In the genomic region with DNA sequence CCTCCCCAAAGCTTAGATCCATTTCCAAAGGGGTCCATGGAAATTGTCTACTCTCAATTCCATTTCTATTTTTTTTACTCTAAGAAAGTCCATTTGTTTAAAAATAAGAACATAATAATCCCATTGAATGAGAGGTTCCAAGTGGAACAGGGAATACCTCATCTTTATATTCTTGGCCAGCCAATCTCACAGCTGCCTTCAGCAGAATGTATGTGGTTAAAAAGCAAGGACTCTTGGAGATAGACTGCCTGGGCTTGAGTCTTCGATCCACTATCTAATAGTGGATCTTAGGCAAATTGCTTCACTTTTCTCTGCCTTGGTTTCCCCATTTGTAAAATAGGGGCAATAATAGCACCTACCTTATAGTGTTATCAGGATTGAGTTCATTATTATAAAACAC, we compare ENCODE assay signal across 27 cellular contexts.
"Had no signal": no experiment of that assay in that cellular context is flagged by ENCODE, and none has a peak within 500 bp of the region (broad histone marks: within the 10 kb centered on the region; RNA-seq: fewer than 3 reads in every experiment).

No MANE protein-coding gene starts in this region.

- H3K4me3 Mint-ChIP-seq: natural killer cell; nephron progenitor cell; neural progenitor cell; stimulated activated memory B cell treated with anti-CD40 and anti-IgM and Interleukin-4, amounts not matched to agents 10 μg/mL and 1 μg/mL and 100 μg/mL, for 72 hours; stimulated activated naive CD8-positive, alpha-beta T cell treated with anti-CD3 and anti-CD28 coated beads, Interleukin-15, amount 100 ng/mL, for 72 hours; type B pancreatic cell had no signal

- H3K27me3 ChIP-seq: hepatocyte, neural progenitor cell, right atrium auricular region, right lobe of liver, tibial nerve, uterus had no signal

- H3K9me3 ChIP-seq: heart right ventricle, left ventricle myocardium inferior, mucosa of descending colon, neutrophil, right atrium auricular region, right lobe of liver, spleen, tibial nerve, uterus had no signal

- ATAC-seq: mucosa of descending colon; natural killer cell; stimulated activated memory B cell treated with anti-CD40 and anti-IgM and Interleukin-4, amounts not matched to agents 10 μg/mL and 1 μg/mL and 100 μg/mL, for 72 hours; stimulated activated naive CD8-positive, alpha-beta T cell treated with anti-CD3 and anti-CD28 coated beads, Interleukin-15, amount 100 ng/mL, for 72 hours had no signal

- H3K4me1 ChIP-seq: neural progenitor cell, parathyroid adenoma, right atrium auricular region, right lobe of liver, tibial nerve, uterus had no signal

- DNase-seq: heart right ventricle; islet precursor cell; left ventricle myocardium inferior; midbrain; mucosa of descending colon; naive B cell; natural killer cell; nephron progenitor cell; occipital lobe; right lobe of liver; small intestine; spleen; stimulated activated CD4-positive, alpha-beta T cell treated with anti-CD3 and anti-CD28 coated beads, Interleukin-4, amount 100 ng/mL, for 4 hours; stimulated activated CD8-positive, alpha-beta memory T cell treated with anti-CD3 and anti-CD28 coated beads, Interleukin-4, amount 100 ng/mL, for 48 hours; stimulated activated naive CD4-positive, alpha-beta T cell treated with Interleukin-2 at 50 U/mL for 16 hours; stimulated activated naive CD8-positive, alpha-beta T cell treated with anti-CD3 and anti-CD28 coated beads, Interleukin-15, amount 100 ng/mL, for 72 hours; substantia nigra; uterus had no signal

- H3K4me3 ChIP-seq: heart right ventricle, hepatocyte, left ventricle myocardium inferior, lung, mucosa of descending colon, neural progenitor cell, right atrium auricular region, right lobe of liver, spleen, tibial nerve, uterus had no signal

- H3K27ac ChIP-seq: heart right ventricle, hepatocyte, left ventricle myocardium inferior, neural progenitor cell, neutrophil, parathyroid adenoma, right lobe of liver, spleen, tibial nerve had no signal

- H3K36me3 Mint-ChIP-seq: naive B cell; natural killer cell; neural progenitor cell; stimulated activated memory B cell treated with anti-CD40 and anti-IgM and Interleukin-4, amounts not matched to agents 10 μg/mL and 1 μg/mL and 100 μg/mL, for 72 hours; type B pancreatic cell had no signal

- H3K9me3 Mint-ChIP-seq: naive B cell; natural killer cell; stimulated activated memory B cell treated with anti-CD40 and anti-IgM and Interleukin-4, amounts not matched to agents 10 μg/mL and 1 μg/mL and 100 μg/mL, for 72 hours; stimulated activated naive CD8-positive, alpha-beta T cell treated with anti-CD3 and anti-CD28 coated beads, Interleukin-15, amount 100 ng/mL, for 72 hours; type B pancreatic cell had no signal

- H3K9ac ChIP-seq: neural progenitor cell, parathyroid adenoma had no signal

- H3K36me3 ChIP-seq: heart right ventricle, left ventricle myocardium inferior, neural progenitor cell, neutrophil, right atrium auricular region, right lobe of liver, spleen, tibial nerve, uterus had no signal

- H3K4me2 ChIP-seq: hepatocyte, neural progenitor cell had no signal

- H3K27ac Mint-ChIP-seq: natural killer cell; nephron progenitor cell; neural progenitor cell; stimulated activated naive CD8-positive, alpha-beta T cell treated with anti-CD3 and anti-CD28 coated beads, Interleukin-15, amount 100 ng/mL, for 72 hours; type B pancreatic cell had no signal

- H3K4me1 Mint-ChIP-seq: natural killer cell had no signal
